8 cellular contexts compared by ENCODE assay signal in the genomic region with DNA sequence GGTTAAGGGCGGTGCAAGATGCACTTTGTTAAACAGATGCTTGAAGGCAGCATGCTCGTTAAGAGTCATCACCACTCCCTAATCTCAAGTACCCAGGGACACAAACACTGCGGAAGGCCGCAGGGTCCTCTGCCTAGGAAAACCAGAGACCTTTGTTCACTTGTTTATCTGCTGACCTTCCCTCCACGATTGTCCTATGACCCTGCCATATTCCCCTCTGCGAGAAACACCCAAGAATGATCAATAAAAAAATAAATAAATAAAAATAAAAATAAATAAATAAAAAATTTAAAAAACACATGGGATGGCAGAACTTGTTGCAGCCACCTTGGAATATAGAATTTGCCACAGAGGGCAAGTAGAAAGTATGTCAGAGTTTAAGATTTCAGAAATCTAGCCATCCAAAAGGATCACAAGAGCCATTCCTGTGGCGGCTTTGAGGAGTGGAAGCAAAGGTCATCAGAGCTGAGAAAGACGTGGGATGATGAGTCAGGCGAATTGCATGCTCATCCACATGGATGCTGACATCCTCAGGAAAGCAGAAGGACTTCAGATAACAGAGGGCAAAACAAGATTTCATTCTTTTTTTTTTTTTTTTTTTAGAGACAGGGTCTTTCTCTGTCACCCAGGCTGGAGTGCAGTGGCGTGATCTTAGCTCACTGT. TPM values are rescaled to one million over a fixed set of nuclear protein-coding genes. Genes with fewer than 3 reads are reported as not detected.
DNase-seq lines count a peak whose midpoint lies in the region; TF ChIP-seq lines count a peak whose summit lies in the region.
"Not testable (repeated sequence)": the region's sequence is repeated elsewhere in the genome, so short reads cannot be mapped to it uniquely, and the experiment has no call there.

No MANE protein-coding gene starts in this region.

- 73% methylated on average over 10 of the region's 10 CpGs for WGBS in hepatocyte (ENCODE audit: low lambda C conversion rate, missing lambda C conversion rate)

- H3K9me2 ChIP-seq in hepatocyte (replicated peaks; ENCODE audit: insufficient read depth) = not testable (repeated sequence)

- not testable (repeated sequence) for H3K36me3 ChIP-seq in fibroblast of lung (ENCODE audit: control insufficient read depth, insufficient read depth, low read length); hepatocyte (replicated peaks; ENCODE audit: insufficient read depth, low read depth)

- not testable (repeated sequence) for H3K9me3 ChIP-seq in AG04450 (ENCODE audit: control insufficient read depth, insufficient read depth, low read length); fibroblast of lung (ENCODE audit: control insufficient read depth, insufficient read depth, low read depth, low read length); hepatocyte (ENCODE audit: low read depth)

- POLR2A ChIA-PET in AG04450 (lab: Yijun Ruan, JAX) = not testable (repeated sequence)

- CTCF ChIA-PET in AG04450 (lab: Charles Lee) = interaction anchor here (0.7 kb wide), 1 partner anchor 142 kb away, joined by 4 read pairs; no protein-coding TSS in a partner anchor

- H3K9ac ChIP-seq in fibroblast of lung (ENCODE audit: insufficient read depth, low read length) = not testable (repeated sequence)

- DNase-seq in AG04450 (ENCODE audit: low read depth, low spot score) (peak; percentile 18), Daoy (ENCODE audit: low read depth) (peak; percentile 63), HK-2 (ENCODE audit: unreplicated experiment) (peak; percentile 14), RKO (ENCODE audit: low spot score) (peak; percentile 34), amniotic epithelial cell (ENCODE audit: low read depth) (peak; percentile 88), fibroblast of lung (ENCODE audit: low read depth in 2 of 2) (peak; percentile 21 to 74), hepatocyte (ENCODE audit: low spot score) (peak; percentile 36), renal cortical epithelial cell (ENCODE audit: low read depth) (peak; percentile 27)

- H3K4me1 ChIP-seq in fibroblast of lung (ENCODE audit: control insufficient read depth, extremely low read depth, insufficient read depth, low read length); hepatocyte (ENCODE audit: insufficient read depth): not testable (repeated sequence)

- H2AFZ ChIP-seq in fibroblast of lung (ENCODE audit: low read length); hepatocyte: not testable (repeated sequence)

- H3K4me2 ChIP-seq in fibroblast of lung (ENCODE audit: extremely low read depth, insufficient read depth, low read length); hepatocyte: not testable (repeated sequence)

- not testable (repeated sequence) for H3K27ac ChIP-seq in AG04450 (ENCODE audit: low read depth, low read length); fibroblast of lung (ENCODE audit: insufficient read depth, low read length); hepatocyte

- H3K4me3 ChIP-seq in AG04450 (ENCODE audit: low read depth, low read length); fibroblast of lung (replicated peaks in 1 of 4; ENCODE audit: control extremely low read depth in 1 of 4, insufficient read depth in 1 of 4, low read depth in 3 of 4, low read length in 4 of 4); hepatocyte: not testable (repeated sequence)

- not testable (repeated sequence) for TF ChIP-seq CTCF in AG04450 (IDR thresholded peaks at IDR 0.05; ENCODE audit: low read depth, low read length); fibroblast of lung (conservative IDR thresholded peaks at IDR 0.05 in 1 of 2, IDR thresholded peaks at IDR 0.05 in 1 of 2; ENCODE audit: low read depth in 1 of 2, low read length in 2 of 2); hepatocyte (IDR thresholded peaks at IDR 0.05; ENCODE audit: poor library complexity)

- not testable (repeated sequence) for H3K27me3 ChIP-seq in AG04450 (ENCODE audit: control insufficient read depth, insufficient read depth, low read length); fibroblast of lung (ENCODE audit: control insufficient read depth, insufficient read depth, low read length); hepatocyte

- H4K20me1 ChIP-seq in fibroblast of lung (ENCODE audit: control insufficient read depth, extremely low read depth, insufficient read depth, low read length); hepatocyte (ENCODE audit: insufficient read depth, poor library complexity, severe bottlenecking): not testable (repeated sequence)

- H3K79me2 ChIP-seq in fibroblast of lung (ENCODE audit: control insufficient read depth, insufficient read depth, low read length); hepatocyte: not testable (repeated sequence)

RNA-seq across cellular contexts. Expression of a gene that starts 27.8 kb away (rescaled TPM):
- polyA plus RNA-seq in AG04450 (2011; rRNA removed) (16.3 and 19.3 TPM in 2 replicates), fibroblast of lung (4.2 and 4.3 TPM in 2 replicates), hepatocyte (18.6 and 26.3 TPM in 2 replicates)
- polyA minus RNA-seq in AG04450 (2011; rRNA and poly(A)+ RNA removed) = 24.9 and 25.2 TPM in 2 replicates
- total RNA-seq in Daoy (2014; rRNA removed; shearing (Covaris generic)) = 5.3 and 8.8 TPM in 2 replicates
- total RNA-seq in fibroblast of lung (6.2 and 8.8 TPM in 2 replicates), hepatocyte (21.8 and 24.7 TPM in 2 replicates), renal cortical epithelial cell (2.4 and 14.4 TPM in 2 replicates)
- polyA plus RNA-seq in fibroblast of lung (2012) = 2.3 and 3.0 TPM in 2 replicates
- 5.4 and 5.7 TPM in 2 replicates for polyA minus RNA-seq in fibroblast of lung (ENCODE audit: low replicate concordance)

RNA-seq across cellular contexts. Expression of a gene that starts 43.4 kb away (rescaled TPM):
- polyA plus RNA-seq in AG04450 (2011; rRNA removed) = 9.4 and 12.9 TPM in 2 replicates
- polyA minus RNA-seq in AG04450 (2011; rRNA and poly(A)+ RNA removed) = 2.6 and 5.3 TPM in 2 replicates
- total RNA-seq in Daoy (2014; rRNA removed; shearing (Covaris generic)) = 3.3 and 5.4 TPM in 2 replicates
- 5.6 and 6.3 TPM in 2 replicates for total RNA-seq in fibroblast of lung
- 1.8 and 2.8 TPM in 2 replicates for polyA plus RNA-seq in fibroblast of lung
- polyA plus RNA-seq in fibroblast of lung (2012) = 1.3 and 1.9 TPM in 2 replicates
- 0.07 and 0.16 TPM in 2 replicates for polyA minus RNA-seq in fibroblast of lung (ENCODE audit: low replicate concordance)
- total RNA-seq in hepatocyte = 16.6 and 16.8 TPM in 2 replicates
- polyA plus RNA-seq in hepatocyte = 4.1 and 4.5 TPM in 2 replicates
- 6.1 and 16.9 TPM in 2 replicates for total RNA-seq in renal cortical epithelial cell

Comparison
In these comparisons a context has a peak if more than half of its experiments do, and no peak if none do; other contexts are left out.
1. DNase-seq: peak in every context shown above with its lines; median percentile 88 in amniotic epithelial cell; 63 in Daoy; 48 in fibroblast of lung; 36 in hepatocyte; 34 in RKO; 27 in renal cortical epithelial cell; 18 in AG04450; 14 in HK-2.